8 cellular contexts compared by ENCODE assay signal in genomic region chr12:45727994-45728624, GRCh38. TPM values are rescaled to one million over a fixed set of nuclear protein-coding genes. Genes with fewer than 3 reads are reported as not detected.
DNase-seq lines count a peak whose midpoint lies in the region; ATAC-seq lines count a peak whose summit lies in the region.

No MANE protein-coding gene starts in this region.

- no peaks in the 10 kb centered on the region for H3K9me3 ChIP-seq in naive thymus-derived CD4-positive, alpha-beta T cell (ENCODE audit: control insufficient read depth in 2 of 3, low read length in 3 of 3)

- H3K9me3 Mint-ChIP-seq in dendritic cell treated with granulocyte-macrophage colony-stimulating factor and Interleukin-4, amounts not matched to agents 40 ng/mL and 50 ng/mL, for 4 days: no peaks in the 10 kb centered on the region
- H3K9me3 Mint-ChIP-seq in naive thymus-derived CD4-positive, alpha-beta T cell: no peaks in the 10 kb centered on the region

- intact Hi-C loops in dendritic cell treated with granulocyte-macrophage colony-stimulating factor and Interleukin-4, amounts not matched to agents 40 ng/mL and 50 ng/mL, for 4 days (cut with micrococcal nuclease): loop anchor here (2.0 to 10.0 kb wide), 3 partner anchors 186 to 513 kb away; partner anchors contain the start of genes ANO6 and SCAF11
- intact Hi-C loops in naive thymus-derived CD4-positive, alpha-beta T cell (cut with micrococcal nuclease): loop anchor here (1.0 to 10.0 kb wide), 22 partner anchors 18 to 1979 kb away; partner anchors contain the start of genes IRAK4 (in 2 of the 2), PUS7L (in 2 of the 2), RPAP3 (in 2 of the 2) and SCAF11 (in 2 of the 2)

- peaks cover 4 to 31% of the 10 kb centered on the region in 2 donors for H3K4me1 ChIP-seq in naive thymus-derived CD4-positive, alpha-beta T cell (ENCODE audit: control insufficient read depth in 2 of 2, insufficient read depth in 2 of 2, low read length in 2 of 2)

- peak overlapping the region; percentile 91 for H3K4me3 ChIP-seq in naive thymus-derived CD4-positive, alpha-beta T cell (ENCODE audit: low read length)

- DNase-seq in NCI-H146 (lab: John Stamatoyannopoulos, UW): peak; percentile 30
- DNase-seq in NCI-H146 treated with DMSO at 0.1 percent for 48 hours (lab: John Stamatoyannopoulos, UW; ENCODE audit: unreplicated experiment): no peak
- peak; percentile 51 for DNase-seq in NCI-H2029 treated with DMSO at 0.1 percent for 48 hours (lab: John Stamatoyannopoulos, UW)
- peak in 1 of 9 donors; percentile 45 for DNase-seq in naive thymus-derived CD4-positive, alpha-beta T cell
- no peak for DNase-seq in NCI-H82 treated with DMSO at 0.1 percent for 48 hours (lab: John Stamatoyannopoulos, UW; ENCODE audit: unreplicated experiment)
- DNase-seq in NCI-H226: no peak
- no peak for DNase-seq in C1 segment of cervical spinal cord (lab: John Stamatoyannopoulos, UW)

- POLR2A ChIA-PET in naive thymus-derived CD4-positive, alpha-beta T cell (lab: Charles Lee): interaction anchor here (0.6 to 6.3 kb wide), 25 partner anchors 7 to 1922 kb away, joined by 3 to 69 read pairs (median 3); partner anchors contain the start of genes SCAF11, SLC38A1 and TWF1

- peaks cover 32% of the 10 kb centered on the region for H3K36me3 Mint-ChIP-seq in dendritic cell treated with granulocyte-macrophage colony-stimulating factor and Interleukin-4, amounts not matched to agents 40 ng/mL and 50 ng/mL, for 4 days (ENCODE audit: low read depth)
- peaks cover 0 to 22% (median 3%) of the 10 kb centered on the region in 5 donors for H3K36me3 Mint-ChIP-seq in naive thymus-derived CD4-positive, alpha-beta T cell

- no peak for ATAC-seq in naive thymus-derived CD4-positive, alpha-beta T cell

- peaks cover 13% of the 10 kb centered on the region for H3K4me1 Mint-ChIP-seq in dendritic cell treated with granulocyte-macrophage colony-stimulating factor and Interleukin-4, amounts not matched to agents 40 ng/mL and 50 ng/mL, for 4 days (ENCODE audit: low read depth)
- peaks cover 12 to 39% (median 29%) of the 10 kb centered on the region in 7 donors for H3K4me1 Mint-ChIP-seq in naive thymus-derived CD4-positive, alpha-beta T cell

- peaks cover 0 to 12% (median 0%) of the 10 kb centered on the region in 3 experiments for H3K36me3 ChIP-seq in naive thymus-derived CD4-positive, alpha-beta T cell (ENCODE audit: control insufficient read depth in 2 of 3, insufficient read depth in 3 of 3, low read length in 3 of 3)

- peak overlapping the region; percentile 96 for H3K27ac ChIP-seq in naive thymus-derived CD4-positive, alpha-beta T cell (ENCODE audit: low read depth, low read length)

- H3K27me3 Mint-ChIP-seq in dendritic cell treated with granulocyte-macrophage colony-stimulating factor and Interleukin-4, amounts not matched to agents 40 ng/mL and 50 ng/mL, for 4 days: no peaks in the 10 kb centered on the region
- no peaks in the 10 kb centered on the region for H3K27me3 Mint-ChIP-seq in naive thymus-derived CD4-positive, alpha-beta T cell

- CTCF ChIA-PET in naive thymus-derived CD4-positive, alpha-beta T cell (lab: Charles Lee): interaction anchor here (1.0 to 7.2 kb wide), 5 partner anchors 16 to 184 kb away, joined by 3 to 58 read pairs (median 4); no protein-coding TSS in a partner anchor

- peak overlapping the region; percentile 96 for H3K27ac Mint-ChIP-seq in dendritic cell treated with granulocyte-macrophage colony-stimulating factor and Interleukin-4, amounts not matched to agents 40 ng/mL and 50 ng/mL, for 4 days
- H3K27ac Mint-ChIP-seq in naive thymus-derived CD4-positive, alpha-beta T cell: peak overlapping the region; percentile 82 to 99 (median 99)

- no peaks in the 10 kb centered on the region for H3K27me3 ChIP-seq in naive thymus-derived CD4-positive, alpha-beta T cell (ENCODE audit: control insufficient read depth in 2 of 2, insufficient read depth in 2 of 2, low read length in 2 of 2)

- peak overlapping the region; percentile 96 for H3K4me3 Mint-ChIP-seq in dendritic cell treated with granulocyte-macrophage colony-stimulating factor and Interleukin-4, amounts not matched to agents 40 ng/mL and 50 ng/mL, for 4 days
- peak overlapping the region; percentile 85 to 100 (median 98) for H3K4me3 Mint-ChIP-seq in naive thymus-derived CD4-positive, alpha-beta T cell

RNA-seq across cellular contexts. Expression of gene ARID2, which starts 1.4 kb away (rescaled TPM):
- total RNA-seq in naive thymus-derived CD4-positive, alpha-beta T cell: 10 to 100 TPM; 46.0 to 61.0 (median 50.8) TPM
- 10 to 100 TPM; 11.7 to 15.6 TPM for polyA plus RNA-seq in naive thymus-derived CD4-positive, alpha-beta T cell

Comparison
In these comparisons a context has a peak if more than half of its experiments do, and no peak if none do; other contexts are left out.
1. DNase-seq: peak in NCI-H146 (single experiment) and NCI-H2029 treated with DMSO at 0.1 percent for 48 hours (single experiment); none in NCI-H146 treated with DMSO at 0.1 percent for 48 hours (single experiment), NCI-H82 treated with DMSO at 0.1 percent for 48 hours (single experiment), NCI-H226 (single experiment) and C1 segment of cervical spinal cord (0 of 14).